ENCODE assay signal across 1 cellular context in the genomic region with DNA sequence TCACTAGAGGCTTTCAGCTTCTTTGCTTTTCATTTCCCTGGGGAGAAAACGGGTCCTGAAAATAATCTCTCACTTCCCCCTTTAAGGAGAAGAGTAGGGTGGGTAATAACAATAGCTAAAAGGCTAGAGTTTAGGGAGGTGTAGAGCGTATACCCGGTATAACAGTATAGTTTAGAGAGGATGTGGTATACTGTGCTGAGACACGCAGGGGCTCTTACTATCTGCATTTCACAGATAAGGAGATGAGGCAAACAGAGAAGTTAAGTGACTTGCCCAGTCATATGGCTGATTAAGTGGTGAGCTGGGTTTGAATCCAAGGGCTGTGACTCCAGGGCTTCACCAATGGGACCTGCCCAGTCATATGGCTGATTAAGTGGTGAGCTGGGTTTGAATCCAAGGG.
A peak's percentile ranks its signal among the peaks of the same experiment; 100 is the strongest.
TF ChIP-seq lines count a peak whose summit lies in the region.

No MANE protein-coding gene starts in this region.

TF ChIP-seq in K562, 482 proteins besides CTCF, POLR2A, EP300 and RAD21 (continued from another document and continues in another):
- TF ChIP-seq LARP7 (IDR thresholded peaks at IDR 0.05) (no peak), MECOM (CRISPR knock-in tag; IDR thresholded peaks at IDR 0.05) (no peak), ZNF324 (CRISPR knock-in tag; IDR thresholded peaks at IDR 0.05) (no peak), DIDO1 (tag; IDR thresholded peaks at IDR 0.05; ENCODE audit: low read depth) (no peak), ZKSCAN1 (IDR thresholded peaks at IDR 0.05; ENCODE audit: low read depth, low read length) (no peak), HNRNPUL1 (IDR thresholded peaks at IDR 0.05; ENCODE audit: low read length) (no peak), SMARCE1 (IDR thresholded peaks at IDR 0.05) (peak; percentile 81), ARNT (IDR thresholded peaks at IDR 0.05) (peak in 1 of 2 experiments; percentile 73; a peak in 1 of 4 replicates), ZNF507 (tag; conservative IDR thresholded peaks at IDR 0.05) (no peak), DMBX1 (CRISPR knock-in tag; IDR thresholded peaks at IDR 0.05; ENCODE audit: borderline replicate concordance) (no peak), ZNF830 (CRISPR knock-in tag; IDR thresholded peaks at IDR 0.05) (no peak), RAD51 (IDR thresholded peaks at IDR 0.05; ENCODE audit: borderline replicate concordance, low read depth) (no peak; the same call in 1 of the 2 replicates), SIX5 (IDR thresholded peaks at IDR 0.05; ENCODE audit: borderline replicate concordance in 1 of 2, insufficient read depth in 1 of 2, low read depth in 1 of 2, low read length in 2 of 2) (no peak), POLR2AphosphoS2 (IDR thresholded peaks at IDR 0.05; ENCODE audit: low read length) (no peak), SMARCA5 (IDR thresholded peaks at IDR 0.05) (no peak), COPS2 (conservative IDR thresholded peaks at IDR 0.05) (no peak), FOS (IDR thresholded peaks at IDR 0.05; ENCODE audit: extremely low read depth, insufficient read length) (no peak), CBFB (CRISPR knock-in tag; IDR thresholded peaks at IDR 0.05) (no peak), MYC (IDR thresholded peaks at IDR 0.05; ENCODE audit: low read depth, low read length) (no peak), MYC (CRISPR knock-in tag; IDR thresholded peaks at IDR 0.05; ENCODE audit: borderline replicate concordance, low read depth) (no peak), MAFG (tag; conservative IDR thresholded peaks at IDR 0.05) (no peak), HDAC8 (tag; IDR thresholded peaks at IDR 0.05) (no peak), FOXJ3 (CRISPR knock-in tag; IDR thresholded peaks at IDR 0.05) (no peak), RUNX1 (IDR thresholded peaks at IDR 0.05; ENCODE audit: low read depth) (no peak), KDM4B (IDR thresholded peaks at IDR 0.05; ENCODE audit: borderline replicate concordance in 2 of 2, low read depth in 1 of 2) (no peak)
- TF ChIP-seq, protein P1, sequence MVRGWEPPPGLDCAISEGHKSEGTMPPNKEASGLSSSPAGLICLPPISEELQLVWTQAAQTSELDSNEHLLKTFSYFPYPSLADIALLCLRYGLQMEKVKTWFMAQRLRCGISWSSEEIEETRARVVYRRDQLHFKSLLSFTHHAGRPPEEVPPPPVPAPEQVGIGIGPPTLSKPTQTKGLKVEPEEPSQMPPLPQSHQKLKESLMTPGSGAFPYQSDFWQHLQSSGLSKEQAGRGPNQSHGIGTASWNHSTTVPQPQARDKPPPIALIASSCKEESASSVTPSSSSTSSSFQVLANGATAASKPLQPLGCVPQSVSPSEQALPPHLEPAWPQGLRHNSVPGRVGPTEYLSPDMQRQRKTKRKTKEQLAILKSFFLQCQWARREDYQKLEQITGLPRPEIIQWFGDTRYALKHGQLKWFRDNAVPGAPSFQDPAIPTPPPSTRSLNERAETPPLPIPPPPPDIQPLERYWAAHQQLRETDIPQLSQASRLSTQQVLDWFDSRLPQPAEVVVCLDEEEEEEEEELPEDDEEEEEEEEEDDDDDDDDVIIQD (CRISPR knock-in tag; IDR thresholded peaks at IDR 0.05) = no peak
- TF ChIP-seq, protein P2, sequence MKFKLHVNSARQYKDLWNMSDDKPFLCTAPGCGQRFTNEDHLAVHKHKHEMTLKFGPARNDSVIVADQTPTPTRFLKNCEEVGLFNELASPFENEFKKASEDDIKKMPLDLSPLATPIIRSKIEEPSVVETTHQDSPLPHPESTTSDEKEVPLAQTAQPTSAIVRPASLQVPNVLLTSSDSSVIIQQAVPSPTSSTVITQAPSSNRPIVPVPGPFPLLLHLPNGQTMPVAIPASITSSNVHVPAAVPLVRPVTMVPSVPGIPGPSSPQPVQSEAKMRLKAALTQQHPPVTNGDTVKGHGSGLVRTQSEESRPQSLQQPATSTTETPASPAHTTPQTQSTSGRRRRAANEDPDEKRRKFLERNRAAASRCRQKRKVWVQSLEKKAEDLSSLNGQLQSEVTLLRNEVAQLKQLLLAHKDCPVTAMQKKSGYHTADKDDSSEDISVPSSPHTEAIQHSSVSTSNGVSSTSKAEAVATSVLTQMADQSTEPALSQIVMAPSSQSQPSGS (CRISPR knock-in tag; IDR thresholded peaks at IDR 0.05) = no peak
- TF ChIP-seq, protein P3, sequence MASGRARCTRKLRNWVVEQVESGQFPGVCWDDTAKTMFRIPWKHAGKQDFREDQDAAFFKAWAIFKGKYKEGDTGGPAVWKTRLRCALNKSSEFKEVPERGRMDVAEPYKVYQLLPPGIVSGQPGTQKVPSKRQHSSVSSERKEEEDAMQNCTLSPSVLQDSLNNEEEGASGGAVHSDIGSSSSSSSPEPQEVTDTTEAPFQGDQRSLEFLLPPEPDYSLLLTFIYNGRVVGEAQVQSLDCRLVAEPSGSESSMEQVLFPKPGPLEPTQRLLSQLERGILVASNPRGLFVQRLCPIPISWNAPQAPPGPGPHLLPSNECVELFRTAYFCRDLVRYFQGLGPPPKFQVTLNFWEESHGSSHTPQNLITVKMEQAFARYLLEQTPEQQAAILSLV (tag; IDR thresholded peaks at IDR 0.05) = no peak
- TF ChIP-seq, protein P4, sequence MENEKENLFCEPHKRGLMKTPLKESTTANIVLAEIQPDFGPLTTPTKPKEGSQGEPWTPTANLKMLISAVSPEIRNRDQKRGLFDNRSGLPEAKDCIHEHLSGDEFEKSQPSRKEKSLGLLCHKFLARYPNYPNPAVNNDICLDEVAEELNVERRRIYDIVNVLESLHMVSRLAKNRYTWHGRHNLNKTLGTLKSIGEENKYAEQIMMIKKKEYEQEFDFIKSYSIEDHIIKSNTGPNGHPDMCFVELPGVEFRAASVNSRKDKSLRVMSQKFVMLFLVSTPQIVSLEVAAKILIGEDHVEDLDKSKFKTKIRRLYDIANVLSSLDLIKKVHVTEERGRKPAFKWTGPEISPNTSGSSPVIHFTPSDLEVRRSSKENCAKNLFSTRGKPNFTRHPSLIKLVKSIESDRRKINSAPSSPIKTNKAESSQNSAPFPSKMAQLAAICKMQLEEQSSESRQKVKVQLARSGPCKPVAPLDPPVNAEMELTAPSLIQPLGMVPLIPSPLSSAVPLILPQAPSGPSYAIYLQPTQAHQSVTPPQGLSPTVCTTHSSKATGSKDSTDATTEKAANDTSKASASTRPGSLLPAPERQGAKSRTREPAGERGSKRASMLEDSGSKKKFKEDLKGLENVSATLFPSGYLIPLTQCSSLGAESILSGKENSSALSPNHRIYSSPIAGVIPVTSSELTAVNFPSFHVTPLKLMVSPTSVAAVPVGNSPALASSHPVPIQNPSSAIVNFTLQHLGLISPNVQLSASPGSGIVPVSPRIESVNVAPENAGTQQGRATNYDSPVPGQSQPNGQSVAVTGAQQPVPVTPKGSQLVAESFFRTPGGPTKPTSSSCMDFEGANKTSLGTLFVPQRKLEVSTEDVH (IDR thresholded peaks at IDR 0.05; ENCODE audit: low read depth, partially characterized antibody) = no peak
- TF ChIP-seq, protein P5, sequence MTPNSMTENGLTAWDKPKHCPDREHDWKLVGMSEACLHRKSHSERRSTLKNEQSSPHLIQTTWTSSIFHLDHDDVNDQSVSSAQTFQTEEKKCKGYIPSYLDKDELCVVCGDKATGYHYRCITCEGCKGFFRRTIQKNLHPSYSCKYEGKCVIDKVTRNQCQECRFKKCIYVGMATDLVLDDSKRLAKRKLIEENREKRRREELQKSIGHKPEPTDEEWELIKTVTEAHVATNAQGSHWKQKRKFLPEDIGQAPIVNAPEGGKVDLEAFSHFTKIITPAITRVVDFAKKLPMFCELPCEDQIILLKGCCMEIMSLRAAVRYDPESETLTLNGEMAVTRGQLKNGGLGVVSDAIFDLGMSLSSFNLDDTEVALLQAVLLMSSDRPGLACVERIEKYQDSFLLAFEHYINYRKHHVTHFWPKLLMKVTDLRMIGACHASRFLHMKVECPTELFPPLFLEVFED (CRISPR knock-in tag; conservative IDR thresholded peaks at IDR 0.05) = no peak
- TF ChIP-seq, protein P6, sequence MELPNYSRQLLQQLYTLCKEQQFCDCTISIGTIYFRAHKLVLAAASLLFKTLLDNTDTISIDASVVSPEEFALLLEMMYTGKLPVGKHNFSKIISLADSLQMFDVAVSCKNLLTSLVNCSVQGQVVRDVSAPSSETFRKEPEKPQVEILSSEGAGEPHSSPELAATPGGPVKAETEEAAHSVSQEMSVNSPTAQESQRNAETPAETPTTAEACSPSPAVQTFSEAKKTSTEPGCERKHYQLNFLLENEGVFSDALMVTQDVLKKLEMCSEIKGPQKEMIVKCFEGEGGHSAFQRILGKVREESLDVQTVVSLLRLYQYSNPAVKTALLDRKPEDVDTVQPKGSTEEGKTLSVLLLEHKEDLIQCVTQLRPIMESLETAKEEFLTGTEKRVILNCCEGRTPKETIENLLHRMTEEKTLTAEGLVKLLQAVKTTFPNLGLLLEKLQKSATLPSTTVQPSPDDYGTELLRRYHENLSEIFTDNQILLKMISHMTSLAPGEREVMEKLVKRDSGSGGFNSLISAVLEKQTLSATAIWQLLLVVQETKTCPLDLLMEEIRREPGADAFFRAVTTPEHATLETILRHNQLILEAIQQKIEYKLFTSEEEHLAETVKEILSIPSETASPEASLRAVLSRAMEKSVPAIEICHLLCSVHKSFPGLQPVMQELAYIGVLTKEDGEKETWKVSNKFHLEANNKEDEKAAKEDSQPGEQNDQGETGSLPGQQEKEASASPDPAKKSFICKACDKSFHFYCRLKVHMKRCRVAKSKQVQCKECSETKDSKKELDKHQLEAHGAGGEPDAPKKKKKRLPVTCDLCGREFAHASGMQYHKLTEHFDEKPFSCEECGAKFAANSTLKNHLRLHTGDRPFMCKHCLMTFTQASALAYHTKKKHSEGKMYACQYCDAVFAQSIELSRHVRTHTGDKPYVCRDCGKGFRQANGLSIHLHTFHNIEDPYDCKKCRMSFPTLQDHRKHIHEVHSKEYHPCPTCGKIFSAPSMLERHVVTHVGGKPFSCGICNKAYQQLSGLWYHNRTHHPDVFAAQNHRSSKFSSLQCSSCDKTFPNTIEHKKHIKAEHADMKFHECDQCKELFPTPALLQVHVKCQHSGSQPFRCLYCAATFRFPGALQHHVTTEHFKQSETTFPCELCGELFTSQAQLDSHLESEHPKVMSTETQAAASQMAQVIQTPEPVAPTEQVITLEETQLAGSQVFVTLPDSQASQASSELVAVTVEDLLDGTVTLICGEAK (IDR thresholded peaks at IDR 0.05) = no peak
- TF ChIP-seq, protein P6 (CRISPR knock-in tag; IDR thresholded peaks at IDR 0.05) = no peak
- TF ChIP-seq, protein P7, sequence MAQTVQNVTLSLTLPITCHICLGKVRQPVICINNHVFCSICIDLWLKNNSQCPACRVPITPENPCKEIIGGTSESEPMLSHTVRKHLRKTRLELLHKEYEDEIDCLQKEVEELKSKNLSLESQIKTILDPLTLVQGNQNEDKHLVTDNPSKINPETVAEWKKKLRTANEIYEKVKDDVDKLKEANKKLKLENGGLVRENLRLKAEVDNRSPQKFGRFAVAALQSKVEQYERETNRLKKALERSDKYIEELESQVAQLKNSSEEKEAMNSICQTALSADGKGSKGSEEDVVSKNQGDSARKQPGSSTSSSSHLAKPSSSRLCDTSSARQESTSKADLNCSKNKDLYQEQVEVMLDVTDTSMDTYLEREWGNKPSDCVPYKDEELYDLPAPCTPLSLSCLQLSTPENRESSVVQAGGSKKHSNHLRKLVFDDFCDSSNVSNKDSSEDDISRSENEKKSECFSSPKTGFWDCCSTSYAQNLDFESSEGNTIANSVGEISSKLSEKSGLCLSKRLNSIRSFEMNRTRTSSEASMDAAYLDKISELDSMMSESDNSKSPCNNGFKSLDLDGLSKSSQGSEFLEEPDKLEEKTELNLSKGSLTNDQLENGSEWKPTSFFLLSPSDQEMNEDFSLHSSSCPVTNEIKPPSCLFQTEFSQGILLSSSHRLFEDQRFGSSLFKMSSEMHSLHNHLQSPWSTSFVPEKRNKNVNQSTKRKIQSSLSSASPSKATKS (CRISPR knock-in tag; IDR thresholded peaks at IDR 0.05) = no peak
- TF ChIP-seq, protein P8, sequence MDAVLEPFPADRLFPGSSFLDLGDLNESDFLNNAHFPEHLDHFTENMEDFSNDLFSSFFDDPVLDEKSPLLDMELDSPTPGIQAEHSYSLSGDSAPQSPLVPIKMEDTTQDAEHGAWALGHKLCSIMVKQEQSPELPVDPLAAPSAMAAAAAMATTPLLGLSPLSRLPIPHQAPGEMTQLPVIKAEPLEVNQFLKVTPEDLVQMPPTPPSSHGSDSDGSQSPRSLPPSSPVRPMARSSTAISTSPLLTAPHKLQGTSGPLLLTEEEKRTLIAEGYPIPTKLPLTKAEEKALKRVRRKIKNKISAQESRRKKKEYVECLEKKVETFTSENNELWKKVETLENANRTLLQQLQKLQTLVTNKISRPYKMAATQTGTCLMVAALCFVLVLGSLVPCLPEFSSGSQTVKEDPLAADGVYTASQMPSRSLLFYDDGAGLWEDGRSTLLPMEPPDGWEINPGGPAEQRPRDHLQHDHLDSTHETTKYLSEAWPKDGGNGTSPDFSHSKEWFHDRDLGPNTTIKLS (IDR thresholded peaks at IDR 0.05; ENCODE audit: borderline replicate concordance, low read depth) = no peak
